1 cellular context compared by ENCODE assay signal in the genomic region with DNA sequence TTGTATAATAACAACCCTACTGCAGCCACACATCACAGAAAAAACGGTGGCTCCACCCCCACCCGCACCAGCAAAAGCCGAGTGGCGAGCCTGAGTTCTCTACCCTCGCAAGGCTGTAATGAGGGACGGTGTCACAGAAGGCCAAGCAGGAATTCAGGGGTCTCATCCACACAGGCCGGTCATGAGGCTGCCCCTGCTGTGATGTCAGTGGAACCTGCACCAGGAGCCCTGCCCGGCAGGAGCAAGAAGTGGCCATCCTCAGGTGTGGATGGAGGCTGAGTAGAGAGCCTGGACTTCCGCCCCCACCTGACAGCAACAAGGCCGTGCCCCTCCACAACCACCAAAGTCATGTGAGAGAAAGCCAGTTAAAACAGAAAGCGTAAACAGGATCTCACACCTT.
TF ChIP-seq lines count a peak whose summit lies in the region.

No MANE protein-coding gene starts in this region.

TF ChIP-seq in WTC11, 78 proteins besides CTCF, POLR2A, EP300 and RAD21 (continued from another document):
- TF ChIP-seq, protein P1, sequence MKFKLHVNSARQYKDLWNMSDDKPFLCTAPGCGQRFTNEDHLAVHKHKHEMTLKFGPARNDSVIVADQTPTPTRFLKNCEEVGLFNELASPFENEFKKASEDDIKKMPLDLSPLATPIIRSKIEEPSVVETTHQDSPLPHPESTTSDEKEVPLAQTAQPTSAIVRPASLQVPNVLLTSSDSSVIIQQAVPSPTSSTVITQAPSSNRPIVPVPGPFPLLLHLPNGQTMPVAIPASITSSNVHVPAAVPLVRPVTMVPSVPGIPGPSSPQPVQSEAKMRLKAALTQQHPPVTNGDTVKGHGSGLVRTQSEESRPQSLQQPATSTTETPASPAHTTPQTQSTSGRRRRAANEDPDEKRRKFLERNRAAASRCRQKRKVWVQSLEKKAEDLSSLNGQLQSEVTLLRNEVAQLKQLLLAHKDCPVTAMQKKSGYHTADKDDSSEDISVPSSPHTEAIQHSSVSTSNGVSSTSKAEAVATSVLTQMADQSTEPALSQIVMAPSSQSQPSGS (CRISPR knock-in tag; IDR thresholded peaks at IDR 0.05; ENCODE audit: borderline replicate concordance, low read depth) = no peak
- TF ChIP-seq, protein P2, sequence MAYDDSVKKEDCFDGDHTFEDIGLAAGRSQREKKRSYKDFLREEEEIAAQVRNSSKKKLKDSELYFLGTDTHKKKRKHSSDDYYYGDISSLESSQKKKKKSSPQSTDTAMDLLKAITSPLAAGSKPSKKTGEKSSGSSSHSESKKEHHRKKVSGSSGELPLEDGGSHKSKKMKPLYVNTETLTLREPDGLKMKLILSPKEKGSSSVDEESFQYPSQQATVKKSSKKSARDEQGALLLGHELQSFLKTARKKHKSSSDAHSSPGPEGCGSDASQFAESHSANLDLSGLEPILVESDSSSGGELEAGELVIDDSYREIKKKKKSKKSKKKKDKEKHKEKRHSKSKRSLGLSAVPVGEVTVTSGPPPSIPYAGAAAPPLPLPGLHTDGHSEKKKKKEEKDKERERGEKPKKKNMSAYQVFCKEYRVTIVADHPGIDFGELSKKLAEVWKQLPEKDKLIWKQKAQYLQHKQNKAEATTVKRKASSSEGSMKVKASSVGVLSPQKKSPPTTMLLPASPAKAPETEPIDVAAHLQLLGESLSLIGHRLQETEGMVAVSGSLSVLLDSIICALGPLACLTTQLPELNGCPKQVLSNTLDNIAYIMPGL (CRISPR knock-in tag; IDR thresholded peaks at IDR 0.05) = no peak
- TF ChIP-seq NFATC4 (CRISPR knock-in tag; IDR thresholded peaks at IDR 0.05) = no peak
- TF ChIP-seq ATF1 (CRISPR knock-in tag; IDR thresholded peaks at IDR 0.05) = no peak
- TF ChIP-seq, protein P3, sequence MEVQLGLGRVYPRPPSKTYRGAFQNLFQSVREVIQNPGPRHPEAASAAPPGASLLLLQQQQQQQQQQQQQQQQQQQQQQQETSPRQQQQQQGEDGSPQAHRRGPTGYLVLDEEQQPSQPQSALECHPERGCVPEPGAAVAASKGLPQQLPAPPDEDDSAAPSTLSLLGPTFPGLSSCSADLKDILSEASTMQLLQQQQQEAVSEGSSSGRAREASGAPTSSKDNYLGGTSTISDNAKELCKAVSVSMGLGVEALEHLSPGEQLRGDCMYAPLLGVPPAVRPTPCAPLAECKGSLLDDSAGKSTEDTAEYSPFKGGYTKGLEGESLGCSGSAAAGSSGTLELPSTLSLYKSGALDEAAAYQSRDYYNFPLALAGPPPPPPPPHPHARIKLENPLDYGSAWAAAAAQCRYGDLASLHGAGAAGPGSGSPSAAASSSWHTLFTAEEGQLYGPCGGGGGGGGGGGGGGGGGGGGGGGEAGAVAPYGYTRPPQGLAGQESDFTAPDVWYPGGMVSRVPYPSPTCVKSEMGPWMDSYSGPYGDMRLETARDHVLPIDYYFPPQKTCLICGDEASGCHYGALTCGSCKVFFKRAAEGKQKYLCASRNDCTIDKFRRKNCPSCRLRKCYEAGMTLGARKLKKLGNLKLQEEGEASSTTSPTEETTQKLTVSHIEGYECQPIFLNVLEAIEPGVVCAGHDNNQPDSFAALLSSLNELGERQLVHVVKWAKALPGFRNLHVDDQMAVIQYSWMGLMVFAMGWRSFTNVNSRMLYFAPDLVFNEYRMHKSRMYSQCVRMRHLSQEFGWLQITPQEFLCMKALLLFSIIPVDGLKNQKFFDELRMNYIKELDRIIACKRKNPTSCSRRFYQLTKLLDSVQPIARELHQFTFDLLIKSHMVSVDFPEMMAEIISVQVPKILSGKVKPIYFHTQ (CRISPR knock-in tag; IDR thresholded peaks at IDR 0.05) = no peak
- no peak for TF ChIP-seq ZNF423 (CRISPR knock-in tag; IDR thresholded peaks at IDR 0.05)
- TF ChIP-seq ESRRA (CRISPR knock-in tag; IDR thresholded peaks at IDR 0.05; ENCODE audit: borderline replicate concordance) = no peak
- no peak for TF ChIP-seq MYBL2 (CRISPR knock-in tag; IDR thresholded peaks at IDR 0.05)
